15 cellular contexts compared by ENCODE assay signal in genomic region chr6:170096803-170097504, GRCh38.
DNase-seq lines count a peak whose midpoint lies in the region; ATAC-seq and TF ChIP-seq lines count a peak whose summit lies in the region.
"Had no signal": no experiment of that assay in that cellular context is flagged by ENCODE, and none has a peak within 500 bp of the region (broad histone marks: within the 10 kb centered on the region; RNA-seq: fewer than 3 reads in every experiment).

No MANE protein-coding gene starts in this region.

- 50 to 65% (median 58%) methylated on average over 22 of the region's 22 CpGs for WGBS in heart left ventricle, 4 donors

- no peak overlapping the region for H3K4me3 ChIP-seq in heart left ventricle

- TF ChIP-seq CTCF in heart left ventricle (IDR thresholded peaks at IDR 0.05) = no peak

- intact Hi-C loops in heart left ventricle (cut with DNase I) (no loop called here), posterior vena cava (cut with DNase I) (no loop called here)

- no peaks in the 10 kb centered on the region for H3K9me3 ChIP-seq in heart left ventricle

- H3K27me3 ChIP-seq in heart left ventricle = peaks cover 0 to 5% (median 0%) of the 10 kb centered on the region in 9 donors

- TF ChIP-seq POLR2A in heart left ventricle (IDR thresholded peaks at IDR 0.05) = no peak

- peaks cover 0 to 26% (median 13%) of the 10 kb centered on the region in 12 donors for H3K4me1 ChIP-seq in heart left ventricle

- H3K36me3 ChIP-seq in heart left ventricle = no peaks in the 10 kb centered on the region

- DNase-seq in stimulated activated CD4-positive, alpha-beta T cell treated with anti-CD3 and anti-CD28 coated beads, Interleukin-4, amount 100 ng/mL, for 24 hours = peak; percentile 2
- no peak for DNase-seq in stimulated activated CD4-positive, alpha-beta T cell treated with anti-CD3 and anti-CD28 coated beads, Interleukin-2, amount 100 ng/mL, for 24 hours
- DNase-seq in heart left ventricle (peak in 3 of 5 donors; percentile 8 to 55 (median 17)), posterior vena cava (ENCODE audit: low spot score) (peak; percentile 43), NCI-H1092 treated with DMSO at 0.1 percent for 48 hours (lab: John Stamatoyannopoulos, UW) (no peak), globus pallidus (ENCODE audit: low spot score) (no peak), HPDE6-E6E7 (ENCODE audit: extremely low spot score) (no peak)
- no peak for DNase-seq in activated CD4-positive, CD25-positive, alpha-beta regulatory T cell (lab: John Stamatoyannopoulos, UW)
- DNase-seq: activated CD4-positive, alpha-beta T cell treated with anti-CD3 and anti-CD28 coated beads for 48 hours; effector memory CD8-positive, alpha-beta T cell; hypothalamus; Kasumi-1; NCI-H446; OCI-M1; stimulated activated CD4-positive, alpha-beta T cell treated with anti-CD3 and anti-CD28 coated beads, Interleukin-12 subunit alpha, Interleukin-12 subunit beta, amount 100 ng/mL, for 4 hours had no signal

- ATAC-seq in heart left ventricle = peak in 3 of 4 donors; percentile 16 to 39 (median 27)
- ATAC-seq: effector memory CD8-positive, alpha-beta T cell had no signal

- no peak overlapping the region for H3K27ac ChIP-seq in heart left ventricle

Comparison
In these comparisons a context has a peak if more than half of its experiments do, and no peak if none do; other contexts are left out.
1. DNase-seq: peak in stimulated activated CD4-positive, alpha-beta T cell treated with anti-CD3 and anti-CD28 coated beads, Interleukin-4, amount 100 ng/mL, for 24 hours (single experiment), heart left ventricle (3 of 5) and posterior vena cava (single experiment); none in stimulated activated CD4-positive, alpha-beta T cell treated with anti-CD3 and anti-CD28 coated beads, Interleukin-2, amount 100 ng/mL, for 24 hours (0 of 2), NCI-H1092 treated with DMSO at 0.1 percent for 48 hours (single experiment), globus pallidus (single experiment), HPDE6-E6E7 (single experiment) and activated CD4-positive, CD25-positive, alpha-beta regulatory T cell (0 of 4).